ENCODE assay signal across 23 cellular contexts in the genomic region with DNA sequence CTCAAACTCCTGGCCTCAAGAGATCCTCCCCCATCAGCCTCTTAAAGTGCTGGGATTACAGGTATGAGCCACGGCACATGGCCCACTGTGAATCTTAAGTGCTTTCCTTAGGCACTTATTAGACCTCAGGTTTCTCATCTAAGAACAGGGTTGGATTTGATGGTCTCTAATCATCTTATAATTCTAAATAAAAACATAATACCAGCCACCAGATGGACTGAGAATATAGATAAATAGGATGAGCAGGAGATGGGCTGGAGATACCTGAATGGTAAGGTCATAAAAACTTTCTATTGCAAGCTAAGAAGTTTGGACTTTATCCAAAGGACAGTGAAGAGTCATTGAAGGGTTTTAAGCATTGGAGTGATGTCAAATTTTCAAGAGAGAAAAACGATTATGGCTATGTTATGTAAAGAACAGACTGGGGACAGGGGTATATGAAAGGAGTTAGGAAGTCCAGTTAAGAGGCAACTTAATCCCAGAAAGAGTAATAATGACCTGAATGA.
DNase-seq lines count a peak whose midpoint lies in the region; ATAC-seq and TF ChIP-seq lines count a peak whose summit lies in the region.
"Had no signal": no experiment of that assay in that cellular context is flagged by ENCODE, and none has a peak within 500 bp of the region (broad histone marks: within the 10 kb centered on the region; RNA-seq: fewer than 3 reads in every experiment).

No MANE protein-coding gene starts in this region.

- peaks cover 15% of the 10 kb centered on the region for H3K36me3 Mint-ChIP-seq in nephron (ENCODE audit: low read depth)

- no peaks in the 10 kb centered on the region for H3K27me3 ChIP-seq in KMS-11 (ENCODE audit: insufficient read depth, low read depth)
- H3K27me3 ChIP-seq: spleen had no signal

- H2AFZ ChIP-seq in KMS-11 (ENCODE audit: low read depth) = no peak overlapping the region

- no peaks in the 10 kb centered on the region for H3K79me2 ChIP-seq in KMS-11 (ENCODE audit: insufficient read depth, low read depth)

- no peaks in the 10 kb centered on the region for H3K9me3 Mint-ChIP-seq in nephron

- H3K4me1 ChIP-seq in KMS-11 (ENCODE audit: low read depth, poor library complexity, severe bottlenecking) = peaks cover 21% of the 10 kb centered on the region

- no peaks in the 10 kb centered on the region for H3K36me3 ChIP-seq in KMS-11 (ENCODE audit: insufficient read depth)
- H3K36me3 ChIP-seq: spleen had no signal

- no peaks in the 10 kb centered on the region for H4K20me1 ChIP-seq in KMS-11 (ENCODE audit: insufficient read depth)

- no peak overlapping the region for H3K4me3 Mint-ChIP-seq in nephron
- H3K4me3 Mint-ChIP-seq: neural crest cell had no signal

- H3K27ac Mint-ChIP-seq in nephron = peak overlapping the region in 2 of 3 experiments; percentile 2 to 11

- TF ChIP-seq CTCF in KMS-11 (conservative IDR thresholded peaks at IDR 0.05; ENCODE audit: low read depth, low read length) = no peak
- no peak for TF ChIP-seq CTCF in nephron (IDR thresholded peaks at IDR 0.05; ENCODE audit: unreplicated experiment in 3 of 3)

- H3K4me3 ChIP-seq in KMS-11 (IDR thresholded peaks at IDR 0.05; ENCODE audit: insufficient read depth, low read depth, low read length) = no peak overlapping the region
- H3K4me3 ChIP-seq: psoas muscle, spleen had no signal

- DNase-seq in DMS53 (lab: John Stamatoyannopoulos, UW) (peak; percentile 49), DMS53 treated with DMSO at 0.1 percent for 48 hours (lab: John Stamatoyannopoulos, UW; ENCODE audit: unreplicated experiment) (no peak), OCI-M1 (lab: John Stamatoyannopoulos, UW) (peak; percentile 75), NCI-H1417 treated with DMSO at 0.1 percent for 48 hours (lab: John Stamatoyannopoulos, UW) (no peak)
- DNase-seq: activated CD4-positive, alpha-beta T cell treated with anti-CD3 and anti-CD28 coated beads, Interleukin-2, amount 50 U/mL, for 1 hour; activated CD8-positive, alpha-beta memory T cell treated with anti-CD3 and anti-CD28 coated beads, Interleukin-2, amount 50 U/mL, for 48 hours; activated gamma-delta T cell treated with Interleukin-2 at 50 U/mL for 16 hours; amygdala; caudate nucleus; GF-D8; left colon; NCI-H1048; psoas muscle; SHP77; spleen; stimulated activated CD4-positive, alpha-beta T cell treated with anti-CD3 and anti-CD28 coated beads, Interleukin-4, amount 100 ng/mL, for 4 hours had no signal

- H3K4me1 Mint-ChIP-seq in nephron = peaks cover 41% of the 10 kb centered on the region
- H3K4me1 Mint-ChIP-seq: neural crest cell had no signal

- H3K9ac ChIP-seq in KMS-11 = no peak overlapping the region

- no peak for ATAC-seq in GM19467 (IDR thresholded peaks at IDR 0.05; ENCODE audit: unreplicated experiment)
- no peak for ATAC-seq in HG02571 (IDR thresholded peaks at IDR 0.05; ENCODE audit: unreplicated experiment)
- ATAC-seq: HCT116, left colon had no signal

- H3K27me3 Mint-ChIP-seq in nephron (ENCODE audit: low read depth) = no peaks in the 10 kb centered on the region

- peak overlapping the region; percentile 63; the same call in 1 of the 2 replicates for H3K4me2 ChIP-seq in KMS-11

- no peak overlapping the region for H3K27ac ChIP-seq in KMS-11
- H3K27ac ChIP-seq: 22Rv1, psoas muscle had no signal

Comparison
In these comparisons a context has a peak if more than half of its experiments do, and no peak if none do; other contexts are left out.
1. DNase-seq: peak in DMS53 (single experiment) and OCI-M1 (single experiment); none in DMS53 treated with DMSO at 0.1 percent for 48 hours (single experiment) and NCI-H1417 treated with DMSO at 0.1 percent for 48 hours (single experiment).